ENCODE assay signal across 7 cellular contexts in genomic region chr21:17818158-17819113, GRCh38. TPM values are rescaled to one million over a fixed set of nuclear protein-coding genes. Genes with fewer than 3 reads are reported as not detected.
DNase-seq lines count a peak whose midpoint lies in the region; ATAC-seq, FAIRE-seq and TF ChIP-seq lines count a peak whose summit lies in the region.

No MANE protein-coding gene starts in this region.

- no peak overlapping the region for H3K23ac ChIP-seq in H1 (ENCODE audit: insufficient read length)

- peak; percentile 21 for ATAC-seq in HG02588 (IDR thresholded peaks at IDR 0.05; ENCODE audit: unreplicated experiment)
- ATAC-seq in mucosa of descending colon: peak; percentile 53

- intact Hi-C loops in activated CD4-positive, alpha-beta memory T cell treated with anti-CD3 and anti-CD28 coated beads for 36 hours (cut with micrococcal nuclease): loop anchor here (1.0 to 5.0 kb wide), 4 partner anchors 25 to 131 kb away; no protein-coding TSS in a partner anchor
- intact Hi-C loops in mucosa of descending colon (cut with DNase I, micrococcal nuclease): no loop called here

- TF ChIP-seq EP300 in H1 (IDR thresholded peaks at IDR 0.05; ENCODE audit: borderline replicate concordance in 1 of 2, low read depth in 2 of 2, low read length in 2 of 2): no peak

- peak overlapping the region; percentile 99 for H3K27ac ChIP-seq in H1 (ENCODE audit: low read depth, low read length)

- H2AFZ ChIP-seq in H1 (ENCODE audit: low read length): no peak overlapping the region

- peak overlapping the region; percentile 78 to 85 for H3K4me2 ChIP-seq in H1 (ENCODE audit: insufficient read depth in 1 of 2, low read depth in 2 of 2, low read length in 2 of 2)

- H3K27me3 ChIP-seq in H1 (replicated peaks in 1 of 4; ENCODE audit: control insufficient read depth in 3 of 4, extremely low read depth in 1 of 4, insufficient read depth in 3 of 4, low read length in 3 of 4): no peaks in the 10 kb centered on the region

- H3K4me1 ChIP-seq in H1 (replicated peaks in 1 of 4; ENCODE audit: control insufficient read depth in 3 of 4, insufficient read depth in 4 of 4, low read length in 3 of 4) (peaks cover 0 to 6% (median 3%) of the 10 kb centered on the region in 4 experiments; a peak in 4 of 7 replicates), mucosa of descending colon (ENCODE audit: low read depth) (peaks cover 10% of the 10 kb centered on the region)

- H3K79me1 ChIP-seq in H1 (ENCODE audit: low read depth, low read length): no peaks in the 10 kb centered on the region; the same call in 1 of the 2 replicates

- H4K5ac ChIP-seq in H1 (ENCODE audit: insufficient read length, low read depth, low read length): peak overlapping the region; percentile 92

- H3K36me3 ChIP-seq in H1 (ENCODE audit: control insufficient read depth in 2 of 4, insufficient read depth in 4 of 4, low read length in 3 of 4) (peaks cover 2 to 31% (median 10%) of the 10 kb centered on the region in 4 experiments; a peak in 6 of 8 replicates), mucosa of descending colon (ENCODE audit: low read depth) (no peaks in the 10 kb centered on the region)

- peak overlapping the region; percentile 55 to 99 (median 98) for H3K9ac ChIP-seq in H1 (replicated peaks in 1 of 4; ENCODE audit: extremely low read depth in 1 of 4, low read depth in 3 of 4, low read length in 3 of 4)

- in situ Hi-C loops in GM13977 (cut with MboI; ENCODE audit: low pct_unique_long_range_greater_than_20kb, low sequenced_read_pairs, unreplicated experiment): no loop called here

- peak overlapping the region; percentile 70 to 90 (median 74) for H3K4me3 ChIP-seq in H1 (ENCODE audit: extremely low read depth in 1 of 4, insufficient read depth in 2 of 4, low read depth in 3 of 4, low read length in 4 of 4)
- peak overlapping the region; percentile 96 for H3K4me3 ChIP-seq in mucosa of descending colon

- no peak overlapping the region for H3K4ac ChIP-seq in H1 (replicated peaks; ENCODE audit: insufficient read length, low read depth, low read length)

- H4K91ac ChIP-seq in H1 (replicated peaks; ENCODE audit: insufficient read length, low read length): no peak overlapping the region

- TF ChIP-seq CTCF in GM13977 (IDR thresholded peaks at IDR 0.05; ENCODE audit: extremely low read depth, insufficient read depth, missing control alignments) (no peak), H1 (IDR thresholded peaks at IDR 0.05; ENCODE audit: control extremely low read depth in 1 of 3, insufficient read depth in 1 of 3, low read depth in 1 of 3, low read length in 3 of 3) (no peak), mucosa of descending colon (IDR thresholded peaks at IDR 0.05) (no peak)

- H2BK5ac ChIP-seq in H1 (ENCODE audit: low read depth, low read length): peak overlapping the region; percentile 99; the same call in 1 of the 2 replicates

- WGBS in H1 (ENCODE audit: extremely low coverage in 1 of 2, insufficient coverage in 1 of 2, insufficient read length in 1 of 2, insufficient replicate concordance in 2 of 2, low coverage in 1 of 2, low lambda C conversion rate in 2 of 2, missing lambda C conversion rate in 1 of 2), 2 experiments: 4% methylated on average over 36 of the region's 56 CpGs; no CpG with 5 or more reads in 1 of the 2 experiments

- peak overlapping the region; percentile 80 for H3K4me3 Mint-ChIP-seq in activated CD4-positive, alpha-beta memory T cell treated with anti-CD3 and anti-CD28 coated beads for 36 hours

- H3K27me3 Mint-ChIP-seq in activated CD4-positive, alpha-beta memory T cell treated with anti-CD3 and anti-CD28 coated beads for 36 hours: no peaks in the 10 kb centered on the region

- no peaks in the 10 kb centered on the region; the same call in 1 of the 2 replicates for H3K23me2 ChIP-seq in H1 (ENCODE audit: low read depth, low read length)

- no peak overlapping the region for H2BK20ac ChIP-seq in H1 (ENCODE audit: low read length)

- no peaks in the 10 kb centered on the region for H4K20me1 ChIP-seq in H1 (replicated peaks in 1 of 2; ENCODE audit: control insufficient read depth in 1 of 2, insufficient read depth in 2 of 2, low read length in 2 of 2)

- no peak overlapping the region for H3K18ac ChIP-seq in H1 (ENCODE audit: extremely low read depth, low read length)

- H2AK5ac ChIP-seq in H1 (ENCODE audit: low read depth, low read length): no peak overlapping the region

- CTCF ChIA-PET in activated CD4-positive, alpha-beta memory T cell treated with anti-CD3 and anti-CD28 coated beads for 36 hours (lab: Charles Lee): interaction anchor here (1.0 to 1.6 kb wide), 6 partner anchors 14 to 139 kb away, joined by 3 to 9 read pairs (median 6); no protein-coding TSS in a partner anchor
- CTCF ChIA-PET in H1 (lab: Charles Lee; ENCODE audit: partially characterized antibody): interaction anchor here (0.9 to 1.8 kb wide), 5 partner anchors 13 to 113 kb away, joined by 3 to 4 read pairs (median 3); no protein-coding TSS in a partner anchor

- H2BK15ac ChIP-seq in H1 (ENCODE audit: low read length): no peak overlapping the region

- no peak for FAIRE-seq in H1 (lab: Jason Lieb, UNC)

- peak overlapping the region; percentile 49 for H3K56ac ChIP-seq in H1 (replicated peaks; ENCODE audit: insufficient read length, low read depth, low read length)

- H3K9me3 ChIP-seq in H1 (ENCODE audit: insufficient read depth in 2 of 2, low read depth in 1 of 2, low read length in 1 of 2) (no peaks in the 10 kb centered on the region), mucosa of descending colon (no peaks in the 10 kb centered on the region)

- peaks cover 54% of the 10 kb centered on the region for H3K4me1 Mint-ChIP-seq in activated CD4-positive, alpha-beta memory T cell treated with anti-CD3 and anti-CD28 coated beads for 36 hours (ENCODE audit: low read depth)

- H3K9me3 Mint-ChIP-seq in activated CD4-positive, alpha-beta memory T cell treated with anti-CD3 and anti-CD28 coated beads for 36 hours: no peaks in the 10 kb centered on the region

- peak overlapping the region; percentile 93 for H4K8ac ChIP-seq in H1 (ENCODE audit: extremely low read depth, insufficient read depth, low read length)

- TF ChIP-seq RAD21 in H1 (IDR thresholded peaks at IDR 0.05 in 1 of 2, conservative IDR thresholded peaks at IDR 0.05 in 1 of 2; ENCODE audit: low read depth in 2 of 2, low read length in 2 of 2): no peak

- no peak for TF ChIP-seq POLR2A in H1 (IDR thresholded peaks at IDR 0.05; ENCODE audit: control extremely low read depth in 1 of 2, low read depth in 2 of 2, low read length in 2 of 2)

- DNase-seq in GM13977 (ENCODE audit: low spot score) (peak; percentile 30), NCI-H1105 (lab: John Stamatoyannopoulos, UW) (peak; percentile 33), H1 (ENCODE audit: low read depth in 1 of 2, low spot score in 2 of 2) (peak in 1 of 2 experiments; percentile 81), mucosa of descending colon (peak; percentile 58 to 71 (median 66))
- DNase-seq in activated CD4-positive, alpha-beta memory T cell treated with anti-CD3 and anti-CD28 coated beads for 36 hours: peak; percentile 60
- DNase-seq in stimulated activated CD8-positive, alpha-beta memory T cell treated with anti-CD3 and anti-CD28 coated beads, Interleukin-7, amount 100 ng/mL, for 24 hours (ENCODE audit: low read depth): peak; percentile 6

- H3K14ac ChIP-seq in H1 (ENCODE audit: insufficient read length): no peak overlapping the region

- H3K36me3 Mint-ChIP-seq in activated CD4-positive, alpha-beta memory T cell treated with anti-CD3 and anti-CD28 coated beads for 36 hours: peaks cover 16% of the 10 kb centered on the region

- peaks cover 0 to 24% of the 10 kb centered on the region in 2 experiments; a peak in 2 of 4 replicates for H3K79me2 ChIP-seq in H1 (ENCODE audit: control insufficient read depth in 1 of 2, insufficient read depth in 2 of 2, low read length in 2 of 2)

- peak overlapping the region; percentile 72 for H3K27ac Mint-ChIP-seq in activated CD4-positive, alpha-beta memory T cell treated with anti-CD3 and anti-CD28 coated beads for 36 hours

- no peak overlapping the region for H2BK120ac ChIP-seq in H1 (replicated peaks; ENCODE audit: low read depth, low read length)

- POLR2A ChIA-PET in activated CD4-positive, alpha-beta memory T cell treated with anti-CD3 and anti-CD28 coated beads for 36 hours (lab: Charles Lee): interaction anchor here (0.9 to 2.3 kb wide), 8 partner anchors 12 to 207 kb away, joined by 3 to 18 read pairs (median 6); no protein-coding TSS in a partner anchor
- POLR2A ChIA-PET in H1 (lab: Charles Lee; ENCODE audit: partially characterized antibody): interaction anchor here (0.6 to 2.2 kb wide), 18 partner anchors 9 to 718 kb away, joined by 3 to 12 read pairs (median 4); no protein-coding TSS in a partner anchor

- no peak overlapping the region for H2BK12ac ChIP-seq in H1 (ENCODE audit: low read depth, low read length)

TF ChIP-seq in H1, 55 proteins besides CTCF, POLR2A, EP300 and RAD21 (continues in another document):
- no peak for TF ChIP-seq TBP (IDR thresholded peaks at IDR 0.05; ENCODE audit: low read depth, low read length)
- TF ChIP-seq GTF2F1 (IDR thresholded peaks at IDR 0.05; ENCODE audit: borderline replicate concordance, low read depth, low read length): no peak
- no peak for TF ChIP-seq POU5F1 (IDR thresholded peaks at IDR 0.05; ENCODE audit: low read depth, low read length)
- TF ChIP-seq CTBP2 (IDR thresholded peaks at IDR 0.05; ENCODE audit: borderline replicate concordance, insufficient read depth, insufficient read length, low read length): no peak
- TF ChIP-seq TCF12 (IDR thresholded peaks at IDR 0.05; ENCODE audit: low read depth, low read length): no peak
- TF ChIP-seq CREB1 (IDR thresholded peaks at IDR 0.05): no peak
- TF ChIP-seq SIRT6 (IDR thresholded peaks at IDR 0.05; ENCODE audit: low read length): no peak
- TF ChIP-seq TAF7 (optimal IDR thresholded peaks at IDR 0.05; ENCODE audit: borderline replicate concordance, low read depth, low read length): no peak
- TF ChIP-seq MAX (IDR thresholded peaks at IDR 0.05): peak; percentile 88
- TF ChIP-seq SP2 (IDR thresholded peaks at IDR 0.05; ENCODE audit: low read length): no peak

RNA-seq across cellular contexts. Expression of gene C21orf91, which starts 0.7 kb away (rescaled TPM):
- total RNA-seq in activated CD4-positive, alpha-beta memory T cell treated with anti-CD3 and anti-CD28 coated beads for 36 hours: 10 to 100 TPM; 23.6 to 24.1 TPM
- total RNA-seq in H1 (2021; fragmentation: NEBNext Ultra II Directional; extraction: Animal tissue kit (Norgen Biotek cat#: 25700)): 33.6 and 33.9 TPM in 2 replicates
- polyA plus RNA-seq in H1 (2011; rRNA removed): 3.1 and 4.9 TPM in 2 replicates
- polyA plus RNA-seq in H1 (2011; cell fraction: cytosol; rRNA removed): 6.7 TPM
- polyA plus RNA-seq in H1 (2011; cell fraction: nucleus; rRNA removed): 3.1 TPM
- 7.7 to 17.0 TPM (median 9.2 TPM) in 4 replicates for polyA plus RNA-seq in H1 (2012, experiment 1 of 2)
- polyA plus RNA-seq in H1 (2012, experiment 2 of 2): 0.98 TPM
- polyA plus RNA-seq in H1 (2013, experiment 1 of 2): 12.4 TPM
- 13.6 TPM for polyA plus RNA-seq in H1 (2013, experiment 2 of 2)
- polyA minus RNA-seq in H1 (2011; rRNA and poly(A)+ RNA removed): 16.2 and 24.6 TPM in 2 replicates
- polyA minus RNA-seq in H1 (2011; cell fraction: cytosol; rRNA and poly(A)+ RNA removed): 16.7 TPM
- polyA minus RNA-seq in H1 (2011; cell fraction: nucleus; rRNA and poly(A)+ RNA removed): 25.0 TPM
- 10 to 100 TPM in 1 of 3 donors, 1 to 10 TPM in 2; 8.0 to 12.8 (median 8.0) TPM for total RNA-seq in mucosa of descending colon
